Comparison of ENCODE assay signal across 20 cellular contexts in the genomic region with DNA sequence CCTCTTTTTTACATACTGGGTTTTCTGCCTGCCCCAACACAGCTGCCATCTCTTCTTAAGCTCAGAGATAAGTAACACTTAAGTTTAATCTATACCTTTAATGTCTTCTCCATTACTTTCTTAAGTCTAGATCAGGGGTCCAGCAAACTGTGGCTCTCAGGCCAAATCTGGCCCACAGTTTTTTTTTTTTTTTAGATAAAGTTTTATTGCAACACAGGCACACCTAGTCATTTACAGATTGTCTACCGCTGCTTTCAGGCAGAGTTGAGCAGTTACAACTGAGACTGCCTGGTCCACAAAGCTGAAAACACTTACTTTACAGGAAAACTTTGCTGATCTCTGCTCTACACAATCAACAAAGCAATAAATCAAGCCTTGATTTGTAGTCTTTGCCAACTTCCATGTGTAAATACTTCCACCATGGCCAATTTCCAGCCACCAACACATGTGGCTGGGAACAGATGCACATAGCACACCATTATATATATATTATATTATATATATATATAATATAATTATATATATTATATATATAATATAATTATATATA. TPM values are rescaled to one million over a fixed set of nuclear protein-coding genes. Genes with fewer than 3 reads are reported as not detected.
DNase-seq lines count a peak whose midpoint lies in the region; ATAC-seq, FAIRE-seq and TF ChIP-seq lines count a peak whose summit lies in the region.
"Had no signal": no experiment of that assay in that cellular context is flagged by ENCODE, and none has a peak within 500 bp of the region (broad histone marks: within the 10 kb centered on the region; RNA-seq: fewer than 3 reads in every experiment).

No MANE protein-coding gene starts in this region.

- H3K4me1 Mint-ChIP-seq in astrocyte (ENCODE audit: low read depth, unreplicated experiment) (peaks cover 8% of the 10 kb centered on the region), H9 (peaks cover 0 to 8% of the 10 kb centered on the region in 2 experiments; a peak in 1 of 4 replicates)

- peak overlapping the region; percentile 23 for H3K27ac Mint-ChIP-seq in astrocyte (ENCODE audit: unreplicated experiment)
- H3K27ac Mint-ChIP-seq in H9, result no peak overlapping the region; a peak in 1 of 7 replicates
- H3K27ac Mint-ChIP-seq: activated naive CD4-positive, alpha-beta T cell treated with anti-CD3 and anti-CD28 coated beads for 36 hours; CD14-positive monocyte; T-helper 2 cell treated with Interferon-gamma antibody and Interleukin-4, amounts not matched to agents 5 μg/mL and 100 μg/mL, for 36 hours had no signal

- H3K4me3 ChIP-seq in HFF-Myc (replicated peaks; ENCODE audit: low read depth, low read length) (no peak overlapping the region), astrocyte (ENCODE audit: insufficient read depth, low read depth, low read length) (no peak overlapping the region)
- H3K4me3 ChIP-seq: left lung, spleen, upper lobe of left lung had no signal

- peak; percentile 28 for ATAC-seq in left colon

- FAIRE-seq in astrocyte (lab: Jason Lieb, UNC), result no peak

- H3K4me2 ChIP-seq in astrocyte (ENCODE audit: low read length) (no peak overlapping the region), H9 (ENCODE audit: insufficient read depth, insufficient read length, low read length) (no peak overlapping the region)
- H3K4me2 ChIP-seq: KMS-11 had no signal

- no peak overlapping the region for H3K56ac ChIP-seq in H9 (ENCODE audit: insufficient read length, low read depth, low read length)

- no peak overlapping the region for H3K14ac ChIP-seq in H9 (ENCODE audit: insufficient read depth, low read length)

- no peaks in the 10 kb centered on the region for H3K36me3 Mint-ChIP-seq in astrocyte (ENCODE audit: low read depth, unreplicated experiment)
- H3K36me3 Mint-ChIP-seq in H9 (ENCODE audit: insufficient read depth in 1 of 3, low read depth in 3 of 3), result no peaks in the 10 kb centered on the region

- H3K9me3 Mint-ChIP-seq in astrocyte (ENCODE audit: unreplicated experiment), result no peaks in the 10 kb centered on the region
- H3K9me3 Mint-ChIP-seq in H9, result no peaks in the 10 kb centered on the region
- H3K9me3 Mint-ChIP-seq: activated naive CD4-positive, alpha-beta T cell treated with anti-CD3 and anti-CD28 coated beads for 36 hours; CD14-positive monocyte; T-helper 2 cell treated with Interferon-gamma antibody and Interleukin-4, amounts not matched to agents 5 μg/mL and 100 μg/mL, for 36 hours had no signal

- no peak overlapping the region for H4K8ac ChIP-seq in H9 (replicated peaks; ENCODE audit: insufficient read length, low read depth, low read length)

- H3K79me1 ChIP-seq in H9 (ENCODE audit: insufficient read depth, low read depth, low read length, poor library complexity, severe bottlenecking), result no peaks in the 10 kb centered on the region

- no peak overlapping the region for H2BK5ac ChIP-seq in H9 (ENCODE audit: insufficient read length, low read length)

- H3K27me3 Mint-ChIP-seq in astrocyte (ENCODE audit: low read depth, unreplicated experiment) (no peaks in the 10 kb centered on the region), H9 (ENCODE audit: low read depth) (no peaks in the 10 kb centered on the region)

- H2AFZ ChIP-seq in astrocyte (ENCODE audit: low read depth, low read length), result no peak overlapping the region
- no peak overlapping the region for H2AFZ ChIP-seq in H9 (ENCODE audit: low read length)
- H2AFZ ChIP-seq: parathyroid adenoma had no signal

- no peak overlapping the region for H3T11ph ChIP-seq in H9 (ENCODE audit: low read length)

- H2AK5ac ChIP-seq in H9 (ENCODE audit: insufficient read length, low read length), result no peak overlapping the region

- intact Hi-C loops in left colon (cut with DNase I, micrococcal nuclease), result no loop called here

- no peak overlapping the region for H4K5ac ChIP-seq in H9 (ENCODE audit: insufficient read length, low read depth, low read length)

- H2BK120ac ChIP-seq in H9 (ENCODE audit: low read depth, low read length, poor library complexity, severe bottlenecking), result no peak overlapping the region

- H4K20me1 ChIP-seq in astrocyte (ENCODE audit: insufficient read depth, low read length) (peaks cover 11% of the 10 kb centered on the region), H9 (ENCODE audit: control insufficient read depth, insufficient read depth, insufficient read length) (no peaks in the 10 kb centered on the region)

- H2BK20ac ChIP-seq in H9 (ENCODE audit: low read depth, low read length, poor library complexity, severe bottlenecking), result no peak overlapping the region

- H3K27me3 ChIP-seq in astrocyte (ENCODE audit: insufficient read depth, low read length), result no peaks in the 10 kb centered on the region
- H3K27me3 ChIP-seq in H9 (ENCODE audit: insufficient read depth, low read length), result no peaks in the 10 kb centered on the region
- H3K27me3 ChIP-seq: left lung, spleen, upper lobe of left lung had no signal

- no peak overlapping the region for H4K91ac ChIP-seq in H9 (ENCODE audit: insufficient read length, low read depth, low read length)

- no peaks in the 10 kb centered on the region for H3K9me3 ChIP-seq in astrocyte (ENCODE audit: insufficient read depth, low read depth, low read length)
- no peaks in the 10 kb centered on the region for H3K9me3 ChIP-seq in H9 (ENCODE audit: control insufficient read depth, low read depth, low read length)
- H3K9me3 ChIP-seq: left lung, spleen, upper lobe of left lung had no signal

- H2BK15ac ChIP-seq in H9 (ENCODE audit: low read depth, low read length), result no peak overlapping the region

- DNase-seq in DMS153 (lab: John Stamatoyannopoulos, UW) (peak; percentile 23), DMS153 treated with DMSO at 0.1 percent for 48 hours (lab: John Stamatoyannopoulos, UW; ENCODE audit: unreplicated experiment) (no peak), HFF-Myc (ENCODE audit: extremely low read depth, low read depth) (peak; percentile 75), astrocyte (ENCODE audit: low read depth) (no peak), left colon (no peak), glomerular visceral epithelial cell (ENCODE audit: extremely low spot score) (no peak), H9 (no peak)
- DNase-seq in activated CD8-positive, alpha-beta memory T cell treated with anti-CD3 and anti-CD28 coated beads, Interleukin-2, amount 50 U/mL, for 4 hours, result no peak
- DNase-seq: activated naive CD4-positive, alpha-beta T cell treated with anti-CD3 and anti-CD28 coated beads for 36 hours; left lung; NCI-H146; Right ventricle myocardium superior; stimulated activated naive CD4-positive, alpha-beta T cell; upper lobe of left lung had no signal

- no peaks in the 10 kb centered on the region for H3K23me2 ChIP-seq in H9 (ENCODE audit: insufficient read length, low read depth, low read length, poor library complexity, severe bottlenecking)

- H3K9ac ChIP-seq in astrocyte (ENCODE audit: low read length) (no peak overlapping the region), H9 (ENCODE audit: extremely low read depth, insufficient read length, low read length) (no peak overlapping the region)
- H3K9ac ChIP-seq: KMS-11, parathyroid adenoma had no signal

- WGBS in H9 (ENCODE audit: extremely low coverage, insufficient read length, low lambda C conversion rate), result no CpG with 5 or more reads among the region's 1 CpG

- TF ChIP-seq CTCF in HFF-Myc (IDR thresholded peaks at IDR 0.05; ENCODE audit: low read depth, low read length, missing control alignments) (no peak), astrocyte (IDR thresholded peaks at IDR 0.05; ENCODE audit: insufficient read depth, low read depth, low read length) (no peak), H9 (conservative IDR thresholded peaks at IDR 0.05) (no peak)

- H3K27ac ChIP-seq in astrocyte (ENCODE audit: low read depth, low read length) (no peak overlapping the region), H9 (ENCODE audit: insufficient read length, low read depth, low read length) (no peak overlapping the region)
- H3K27ac ChIP-seq: KMS-11, left lung, parathyroid adenoma, spleen, upper lobe of left lung had no signal

- H3K4me3 Mint-ChIP-seq in astrocyte (ENCODE audit: unreplicated experiment) (no peak overlapping the region), H9 (no peak overlapping the region)
- H3K4me3 Mint-ChIP-seq: activated naive CD4-positive, alpha-beta T cell treated with anti-CD3 and anti-CD28 coated beads for 36 hours; CD14-positive monocyte; T-helper 2 cell treated with Interferon-gamma antibody and Interleukin-4, amounts not matched to agents 5 μg/mL and 100 μg/mL, for 36 hours had no signal

- no peak overlapping the region for H3K18ac ChIP-seq in H9 (ENCODE audit: insufficient read length, low read depth, low read length)

- H3K23ac ChIP-seq in H9 (ENCODE audit: insufficient read length, low read depth, low read length), result no peak overlapping the region

- H3K36me3 ChIP-seq in astrocyte (ENCODE audit: insufficient read depth, low read length), result no peaks in the 10 kb centered on the region
- H3K36me3 ChIP-seq: left lung had no signal

- no peak overlapping the region for H2BK12ac ChIP-seq in H9 (ENCODE audit: insufficient read length, low read depth, low read length)

- H3K4ac ChIP-seq in H9 (ENCODE audit: low read depth, low read length), result no peak overlapping the region

- no peaks in the 10 kb centered on the region for H3K4me1 ChIP-seq in astrocyte (ENCODE audit: insufficient read depth, low read length)
- H3K4me1 ChIP-seq in H9 (ENCODE audit: insufficient read depth, low read length), result no peaks in the 10 kb centered on the region

- H3K79me2 ChIP-seq in astrocyte (ENCODE audit: insufficient read depth, low read length) (no peaks in the 10 kb centered on the region), H9 (ENCODE audit: insufficient read depth, low read length) (no peaks in the 10 kb centered on the region)
- H3K79me2 ChIP-seq: parathyroid adenoma had no signal

RNA-seq across cellular contexts. Expression of gene GPR157, which starts 13.2 kb away (rescaled TPM):
- total RNA-seq in astrocyte (5.4 and 8.2 TPM in 2 replicates), left colon (10 to 100 TPM in 1 of 2 donors, 1 to 10 TPM in 1; 9.1 to 14.2 TPM), H9 (2021) (3.8 and 4.1 TPM in 2 replicates)

RNA-seq across cellular contexts. Expression of gene SLC2A5, which starts 46.3 kb away (rescaled TPM):
- total RNA-seq in astrocyte, result 0.79 and 2.6 TPM in 2 replicates
- 10 to 100 TPM in 1 of 2 donors, 1 to 10 TPM in 1; 8.1 to 10.4 TPM for total RNA-seq in left colon
- not detected in 2 replicates for total RNA-seq in H9 (2021)
- total RNA-seq: A172; activated naive CD4-positive, alpha-beta T cell treated with anti-CD3 and anti-CD28 coated beads for 36 hours had no signal

Comparison
In these comparisons a context has a peak if more than half of its experiments do, and no peak if none do; other contexts are left out.
1. DNase-seq: peak in DMS153 (single experiment) and HFF-Myc (single experiment); none in DMS153 treated with DMSO at 0.1 percent for 48 hours (single experiment), astrocyte (single experiment), left colon (0 of 2), activated CD8-positive, alpha-beta memory T cell treated with anti-CD3 and anti-CD28 coated beads, Interleukin-2, amount 50 U/mL, for 4 hours (single experiment), glomerular visceral epithelial cell (single experiment) and H9 (single experiment).